1 cellular context compared by ENCODE assay signal in the genomic region with DNA sequence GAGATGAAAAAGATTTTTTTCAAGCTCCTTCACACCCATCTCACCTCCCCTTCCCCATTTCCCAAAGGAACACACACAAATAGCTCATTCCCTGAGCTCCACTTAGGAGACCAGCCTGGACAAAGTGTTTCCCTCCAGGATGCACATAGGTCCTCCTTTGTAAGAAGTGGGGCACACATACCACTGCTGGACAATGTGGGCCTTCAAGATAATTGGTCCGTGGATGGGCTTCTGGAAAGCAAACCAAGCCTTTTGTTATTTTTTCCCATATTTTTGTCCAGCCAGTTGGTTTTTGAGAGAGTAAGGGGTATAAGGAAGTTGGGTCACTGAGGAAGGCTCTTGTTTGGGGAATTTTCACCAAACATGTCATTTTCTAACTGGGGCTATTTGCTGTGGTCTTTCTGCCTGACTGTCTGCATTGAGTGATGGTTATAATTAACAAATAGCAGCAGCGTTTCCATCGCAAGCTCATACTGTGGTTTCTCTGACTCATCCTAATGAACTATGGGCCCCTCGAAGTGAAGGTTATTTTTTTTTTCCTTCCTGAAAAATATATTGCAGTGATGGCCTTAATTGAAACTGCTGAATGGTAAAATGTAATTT.
TF ChIP-seq lines count a peak whose summit lies in the region.

No MANE protein-coding gene starts in this region.

TF ChIP-seq in WTC11, 78 proteins besides CTCF, POLR2A, EP300 and RAD21 (continued from another document):
- TF ChIP-seq ZBTB43 (CRISPR knock-in tag; IDR thresholded peaks at IDR 0.05) (no peak), TEAD4 (CRISPR knock-in tag; IDR thresholded peaks at IDR 0.05) (no peak), MYBL2 (CRISPR knock-in tag; IDR thresholded peaks at IDR 0.05) (no peak), CBFB (CRISPR knock-in tag; IDR thresholded peaks at IDR 0.05; ENCODE audit: low read depth) (no peak)
